ENCODE assay signal across 21 cellular contexts in the genomic region with DNA sequence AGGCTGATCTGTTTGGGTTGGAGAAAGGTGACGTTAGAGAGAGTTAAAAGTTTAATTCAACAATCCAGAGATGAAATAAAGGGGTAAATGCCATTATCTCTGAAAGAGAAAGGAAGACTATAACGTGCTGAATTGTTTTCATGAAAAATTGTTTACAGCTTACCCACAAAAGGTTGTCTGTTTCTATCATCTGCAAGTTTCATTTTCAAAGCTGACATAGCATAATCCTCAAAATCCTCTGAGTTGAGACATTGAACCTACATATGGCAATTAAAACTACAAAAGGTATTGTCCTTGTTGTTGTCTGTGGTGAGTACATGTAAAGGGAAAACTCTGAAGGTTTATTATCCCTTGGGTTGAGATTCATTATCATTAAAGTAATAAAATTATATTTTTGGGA.
"Had no signal": no experiment of that assay in that cellular context is flagged by ENCODE, and none has a peak within 500 bp of the region (broad histone marks: within the 10 kb centered on the region; RNA-seq: fewer than 3 reads in every experiment).

No MANE protein-coding gene starts in this region.

- DNase-seq: effector memory CD4-positive, alpha-beta T cell; hypothalamus; immature natural killer cell; islet precursor cell; natural killer cell; occipital lobe; ovary; posterior cingulate gyrus; psoas muscle; right cardiac atrium; sigmoid colon; spleen; stimulated activated CD4-positive, alpha-beta T cell treated with anti-CD3 and anti-CD28 coated beads, Interleukin-4, amount 100 ng/mL, for 4 hours; stimulated activated naive CD8-positive, alpha-beta T cell treated with anti-CD3 and anti-CD28 coated beads, Interleukin-15, Interleukin-2, amounts not matched to agents 100 U/mL and 50 U/mL, for 24 hours; substantia nigra; testis; tibial artery had no signal

- H3K4me1 ChIP-seq: esophagus muscularis mucosa, psoas muscle, sigmoid colon, spleen, testis, tibial artery had no signal

- H3K27me3 ChIP-seq: esophagus muscularis mucosa, ovary, sigmoid colon, spleen, testis, tibial artery had no signal

- H3K36me3 ChIP-seq: esophagus muscularis mucosa, ovary, sigmoid colon, spleen, tibial artery had no signal

- FAIRE-seq: endothelial cell of umbilical vein, frontal cortex had no signal

- H3K9me3 ChIP-seq: esophagus muscularis mucosa, ovary, psoas muscle, sigmoid colon, testis, tibial artery had no signal

- H3K4me3 ChIP-seq: esophagus muscularis mucosa, lung, ovary, psoas muscle, sigmoid colon, spleen, testis, tibial artery had no signal

- H3K27ac ChIP-seq: esophagus muscularis mucosa, ovary, psoas muscle, sigmoid colon, spleen, testis, tibial artery had no signal
